In genomic region chr1:35202048-35202719, GRCh38 we compare ENCODE assay signal across 8 cellular contexts. TPM values are rescaled to one million over a fixed set of nuclear protein-coding genes. Genes with fewer than 3 reads are reported as not detected.
DNase-seq lines count a peak whose midpoint lies in the region; ATAC-seq and TF ChIP-seq lines count a peak whose summit lies in the region.

No MANE protein-coding gene starts in this region.

- H3K27me3 Mint-ChIP-seq in progenitor cell of endocrine pancreas = no peaks in the 10 kb centered on the region

- H3K27ac Mint-ChIP-seq in progenitor cell of endocrine pancreas = no peak overlapping the region

- H3K4me3 Mint-ChIP-seq in progenitor cell of endocrine pancreas (ENCODE audit: low read depth) = no peak overlapping the region

- intact Hi-C loops in cardiac septum (cut with DNase I) (loop anchor here (5.0 to 10.0 kb wide), 2 partner anchors 95 to 223 kb away; no protein-coding TSS in a partner anchor), aorta (cut with DNase I) (loop anchor here (5.0 to 10.0 kb wide), 2 partner anchors 93 to 95 kb away; no protein-coding TSS in a partner anchor)

- H3K9me3 ChIP-seq in aorta (ENCODE audit: control insufficient read depth, low read length) = no peaks in the 10 kb centered on the region

- ATAC-seq in GM21786 (IDR thresholded peaks at IDR 0.05; ENCODE audit: unreplicated experiment) (peak; percentile 77), aorta (ENCODE audit: low FRiP score) (peak; percentile 90)

- H3K4me1 Mint-ChIP-seq in progenitor cell of endocrine pancreas (ENCODE audit: low read depth) = no peaks in the 10 kb centered on the region

- TF ChIP-seq CTCF in progenitor cell of endocrine pancreas (IDR thresholded peaks at IDR 0.05; ENCODE audit: unreplicated experiment) = peak; percentile 88

- no peaks in the 10 kb centered on the region for H3K4me1 ChIP-seq in aorta (ENCODE audit: control insufficient read depth in 1 of 2, insufficient read depth in 2 of 2, low read length in 2 of 2)

- no peak overlapping the region for H3K4me3 ChIP-seq in aorta (ENCODE audit: low read length in 2 of 2)

- no peaks in the 10 kb centered on the region for H3K36me3 Mint-ChIP-seq in progenitor cell of endocrine pancreas (ENCODE audit: insufficient read depth)

- DNase-seq in COR-L47 (lab: John Stamatoyannopoulos, UW) = peak; percentile 86
- DNase-seq in NCI-H1105 treated with DMSO at 0.1 percent for 48 hours (lab: John Stamatoyannopoulos, UW) = peak; percentile 89
- peak; percentile 86 for DNase-seq in SKM-1 treated with dmso at 0.1 percent for 144 hours (lab: John Stamatoyannopoulos, UW; ENCODE audit: unreplicated experiment)
- DNase-seq in activated naive CD8-positive, alpha-beta T cell treated with anti-CD3 and anti-CD28 coated beads, Interleukin-2, amount 50 U/mL, for 16 hours (ENCODE audit: low read depth, low spot score) = peak; percentile 37
- peak; percentile 76 for DNase-seq in cardiac septum (ENCODE audit: low spot score)
- DNase-seq in progenitor cell of endocrine pancreas (ENCODE audit: low spot score, unreplicated experiment) = peak; percentile 48
- peak in 1 of 2 donors; percentile 72 for DNase-seq in aorta

- H3K9me3 Mint-ChIP-seq in progenitor cell of endocrine pancreas (ENCODE audit: low read depth) = no peaks in the 10 kb centered on the region

- no peaks in the 10 kb centered on the region for H3K27me3 ChIP-seq in aorta (ENCODE audit: control insufficient read depth in 1 of 2, insufficient read depth in 2 of 2, low read length in 1 of 2)

- no peak overlapping the region for H3K27ac ChIP-seq in aorta (ENCODE audit: low read depth in 1 of 2, low read length in 2 of 2)

- H3K36me3 ChIP-seq in aorta (ENCODE audit: control insufficient read depth in 1 of 2, insufficient read depth in 2 of 2, low read length in 1 of 2) = no peaks in the 10 kb centered on the region

- WGBS in aorta, 2 donors = 23 to 28% methylated on average over 6 of the region's 6 CpGs

RNA-seq across cellular contexts. Expression of gene SFPQ, which starts 9.2 kb away (rescaled TPM):
- total RNA-seq in cardiac septum (115 TPM), progenitor cell of endocrine pancreas (651 and 653 TPM in 2 replicates), aorta (100 to 1,000 TPM; 206 to 231 TPM)
- 100 to 1,000 TPM in 1 of 2 donors, 10 to 100 TPM in 1; 34.7 to 161 TPM for polyA plus RNA-seq in aorta
